Comparison of ENCODE assay signal across 8 cellular contexts in the genomic region with DNA sequence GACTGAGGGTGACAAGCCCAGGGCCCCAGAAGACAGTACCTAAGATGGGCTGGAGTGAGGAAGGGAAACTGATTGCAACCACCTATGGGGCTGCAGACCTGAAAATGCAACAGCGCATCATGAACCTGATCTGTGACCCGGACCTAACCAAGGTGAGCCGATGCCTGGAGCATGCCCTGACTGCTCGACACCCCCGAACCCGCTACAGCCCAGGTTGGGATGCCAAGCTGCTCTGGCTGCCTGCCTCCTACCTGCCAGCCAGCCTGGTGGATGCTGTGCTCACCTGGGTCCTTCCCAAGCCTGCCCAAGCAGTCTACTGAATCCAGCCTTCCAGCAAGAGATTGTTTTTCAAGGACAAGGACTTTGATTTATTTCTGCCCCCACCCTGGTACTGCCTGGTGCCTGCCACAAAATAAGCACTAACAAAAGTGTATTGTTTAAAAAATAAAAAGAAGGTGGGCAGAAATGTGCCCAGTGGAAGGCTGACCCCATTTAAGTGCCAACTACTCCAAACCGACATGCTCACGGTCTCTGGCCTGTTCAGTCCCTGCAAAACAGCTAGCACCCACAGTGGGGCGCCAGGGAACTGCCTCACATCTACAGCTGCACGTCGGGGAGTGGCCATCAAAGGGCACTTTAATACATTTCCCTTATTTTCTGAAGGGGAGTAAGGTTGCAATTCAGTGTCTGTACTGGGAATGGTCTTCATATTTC. TPM values are rescaled to one million over a fixed set of nuclear protein-coding genes. Genes with fewer than 3 reads are reported as not detected.
A peak's percentile ranks its signal among the peaks of the same experiment; 100 is the strongest.
DNase-seq lines count a peak whose midpoint lies in the region; ATAC-seq and TF ChIP-seq lines count a peak whose summit lies in the region.

No MANE protein-coding gene starts in this region.

- intact Hi-C loops in Right ventricle myocardium superior (cut with DNase I): no loop called here

- no peaks in the 10 kb centered on the region for H3K9me3 ChIP-seq in Peyer's patch

- DNase-seq in D341Med (ENCODE audit: low spot score) (peak; percentile 78), Peyer's patch (peak; percentile 80 to 91 (median 85)), Right ventricle myocardium superior (peak; percentile 84), renal cortical epithelial cell (ENCODE audit: low read depth) (peak; percentile 55)
- peak; percentile 68 for DNase-seq in activated naive CD4-positive, alpha-beta T cell treated with anti-CD3 and anti-CD28 coated beads, Interleukin-2, amount 50 U/mL, for 16 hours

- no peak for TF ChIP-seq POLR2A in Peyer's patch (IDR thresholded peaks at IDR 0.05)

- H3K27ac ChIP-seq in Peyer's patch: peak overlapping the region in 3 of 4 donors; percentile 7 to 48 (median 13)

- H3K36me3 ChIP-seq in Peyer's patch: peaks cover 0 to 38% (median 0%) of the 10 kb centered on the region in 3 donors

- peak; percentile 37 to 81 (median 68) for TF ChIP-seq CTCF in Peyer's patch (IDR thresholded peaks at IDR 0.05)

- peaks cover 9 to 71% (median 18%) of the 10 kb centered on the region in 4 donors for H3K4me1 ChIP-seq in Peyer's patch

- no peaks in the 10 kb centered on the region for H3K27me3 ChIP-seq in Peyer's patch

- peak; percentile 23 for ATAC-seq in HG03354 (IDR thresholded peaks at IDR 0.05; ENCODE audit: poor library complexity, severe bottlenecking, unreplicated experiment)
- no peak for ATAC-seq in Right ventricle myocardium superior (ENCODE audit: poor library complexity)
- no peak for ATAC-seq in GM21717 (IDR thresholded peaks at IDR 0.05; ENCODE audit: unreplicated experiment)
- no peak for ATAC-seq in GM18502 (IDR thresholded peaks at IDR 0.05; ENCODE audit: poor library complexity, unreplicated experiment)

- H3K4me3 ChIP-seq in Peyer's patch: no peak overlapping the region

RNA-seq across cellular contexts. Expression of gene RDH5, which starts 4.2 kb away (rescaled TPM):
- total RNA-seq in Peyer's patch (100 to 1,000 TPM in 1 of 4 donors, 10 to 100 TPM in 3; 47.0 to 113 (median 90.9) TPM), Right ventricle myocardium superior (10.1 TPM), renal cortical epithelial cell (1.6 and 2.7 TPM in 2 replicates)

RNA-seq across cellular contexts. Expression of gene CD63, which starts 4.4 kb away (rescaled TPM):
- 100 to 1,000 TPM; 139 to 433 (median 351) TPM for total RNA-seq in Peyer's patch
- 723 TPM for total RNA-seq in Right ventricle myocardium superior
- 688 and 1,583 TPM in 2 replicates for total RNA-seq in renal cortical epithelial cell

RNA-seq across cellular contexts. Expression of gene BLOC1S1, which starts 8.5 kb away (rescaled TPM):
- 100 to 1,000 TPM in 3 of 4 donors, 10 to 100 TPM in 1; 72.6 to 332 (median 248) TPM for total RNA-seq in Peyer's patch
- total RNA-seq in Right ventricle myocardium superior: 119 TPM
- total RNA-seq in renal cortical epithelial cell: 45.7 and 54.7 TPM in 2 replicates

RNA-seq across cellular contexts. Expression of gene ITGA7, which starts 16.7 kb away (rescaled TPM):
- total RNA-seq in Peyer's patch: 10 to 100 TPM; 13.1 to 29.0 (median 27.0) TPM
- total RNA-seq in Right ventricle myocardium superior: 437 TPM
- under 0.01 and 1.0 TPM in 2 replicates for total RNA-seq in renal cortical epithelial cell

RNA-seq across cellular contexts. Expression of gene GDF11, which starts 18.5 kb away (rescaled TPM):
- total RNA-seq in Peyer's patch (10 to 100 TPM in 1 of 4 donors, 1 to 10 TPM in 1, under 1 TPM in 2; 0.35 to 14.9 (median 1.1) TPM), Right ventricle myocardium superior (6.0 TPM), renal cortical epithelial cell (1.9 and 7.7 TPM in 2 replicates)
